Comparison of ENCODE assay signal across 8 cellular contexts in genomic region chr20:2093200-2093781, GRCh38. TPM values are rescaled to one million over a fixed set of nuclear protein-coding genes. Genes with fewer than 3 reads are reported as not detected.
DNase-seq lines count a peak whose midpoint lies in the region; ATAC-seq and TF ChIP-seq lines count a peak whose summit lies in the region.

No MANE protein-coding gene starts in this region.

- no peaks in the 10 kb centered on the region for H3K9me3 Mint-ChIP-seq in endothelial cell (ENCODE audit: unreplicated experiment)

- H3K4me1 Mint-ChIP-seq in endothelial cell (ENCODE audit: unreplicated experiment), result no peaks in the 10 kb centered on the region

- ATAC-seq in stimulated activated naive CD8-positive, alpha-beta T cell treated with anti-CD3 and anti-CD28 coated beads, Interleukin-15, Interleukin-2, amounts not matched to agents 100 U/mL and 50 U/mL, for 24 hours, result no peak
- ATAC-seq in GM19324 (IDR thresholded peaks at IDR 0.05; ENCODE audit: low FRiP score, unreplicated experiment) (no peak), GM21390 (IDR thresholded peaks at IDR 0.05; ENCODE audit: unreplicated experiment) (no peak)

- H3K4me3 Mint-ChIP-seq in endothelial cell (ENCODE audit: unreplicated experiment), result no peak overlapping the region

- no peaks in the 10 kb centered on the region for H3K27me3 Mint-ChIP-seq in endothelial cell (ENCODE audit: unreplicated experiment)

- TF ChIP-seq CTCF in endothelial cell (IDR thresholded peaks at IDR 0.05; ENCODE audit: unreplicated experiment), result peak; percentile 57

- DNase-seq in activated effector memory CD4-positive, alpha-beta T cell treated with anti-CD3 and anti-CD28 coated beads, Interleukin-2, amount 50 U/mL, for 16 hours, result peak; percentile 72
- no peak for DNase-seq in activated effector memory CD4-positive, alpha-beta T cell treated with Interleukin-2 at 50 U/mL for 16 hours
- DNase-seq in NCI-H748 treated with DMSO at 0.1 percent for 48 hours (lab: John Stamatoyannopoulos, UW) (peak; percentile 64), endothelial cell (ENCODE audit: low spot score) (peak; percentile 33), NCI-H128 (lab: John Stamatoyannopoulos, UW; ENCODE audit: unreplicated experiment) (no peak)
- DNase-seq in stimulated activated naive CD8-positive, alpha-beta T cell treated with anti-CD3 and anti-CD28 coated beads, Interleukin-15, Interleukin-2, amounts not matched to agents 100 U/mL and 50 U/mL, for 24 hours, result peak; percentile 33

- no peak overlapping the region for H3K27ac Mint-ChIP-seq in endothelial cell (ENCODE audit: unreplicated experiment)

- no peaks in the 10 kb centered on the region for H3K36me3 Mint-ChIP-seq in endothelial cell (ENCODE audit: low read depth, unreplicated experiment)

RNA-seq across cellular contexts. Expression of gene STK35, which starts 8.3 kb away (rescaled TPM):
- 31.3 TPM for total RNA-seq in endothelial cell (ENCODE audit: unreplicated experiment)

Comparison
In these comparisons a context has a peak if more than half of its experiments do, and no peak if none do; other contexts are left out.
1. DNase-seq: peak in activated effector memory CD4-positive, alpha-beta T cell treated with anti-CD3 and anti-CD28 coated beads, Interleukin-2, amount 50 U/mL, for 16 hours (single experiment), NCI-H748 treated with DMSO at 0.1 percent for 48 hours (single experiment), endothelial cell (single experiment) and stimulated activated naive CD8-positive, alpha-beta T cell treated with anti-CD3 and anti-CD28 coated beads, Interleukin-15, Interleukin-2, amounts not matched to agents 100 U/mL and 50 U/mL, for 24 hours (single experiment); none in activated effector memory CD4-positive, alpha-beta T cell treated with Interleukin-2 at 50 U/mL for 16 hours (single experiment) and NCI-H128 (single experiment).